Comparison of ENCODE assay signal across 5 cellular contexts in genomic region chr6:39464067-39464466, GRCh38.
"Had no signal": no experiment of that assay in that cellular context is flagged by ENCODE, and none has a peak within 500 bp of the region (broad histone marks: within the 10 kb centered on the region; RNA-seq: fewer than 3 reads in every experiment).

No MANE protein-coding gene starts in this region.

- H3K27ac Mint-ChIP-seq: GM23338 had no signal

- H3K4me1 Mint-ChIP-seq: GM23338 had no signal

- H3K4me3 Mint-ChIP-seq: GM23338 had no signal

- H3K9me3 ChIP-seq: HAP-1 had no signal

- DNase-seq: IMR-90 had no signal

- H3K36me3 ChIP-seq: HAP-1 had no signal

- H3K4me1 ChIP-seq: HAP-1 had no signal

- ATAC-seq: GM23338, HCT116, K562 had no signal

- H3K4me3 ChIP-seq: GM23338, HAP-1, K562 had no signal
